28 cellular contexts compared by ENCODE assay signal in genomic region chr21:32991299-32991850, GRCh38. TPM values are rescaled to one million over a fixed set of nuclear protein-coding genes. Genes with fewer than 3 reads are reported as not detected.
"Had no signal": no experiment of that assay in that cellular context is flagged by ENCODE, and none has a peak within 500 bp of the region (broad histone marks: within the 10 kb centered on the region; RNA-seq: fewer than 3 reads in every experiment).

No MANE protein-coding gene starts in this region.

- H3K4me1 ChIP-seq: breast epithelium, gastrocnemius medialis, heart right ventricle, left ventricle myocardium inferior, prostate gland, right lobe of liver, upper lobe of left lung had no signal

- H3K4me3 ChIP-seq: breast epithelium, gastrocnemius medialis, heart right ventricle, left ventricle myocardium inferior, prostate gland, right lobe of liver, thoracic aorta, upper lobe of left lung had no signal

- H3K36me3 Mint-ChIP-seq: activated naive CD4-positive, alpha-beta T cell treated with anti-CD3 and anti-CD28 coated beads, Interleukin-2, amount 50 U/mL, for 24 hours; stimulated activated effector memory CD8-positive, alpha-beta T cell treated with anti-CD3 and anti-CD28 coated beads, Interleukin-12 subunit alpha, Interleukin-12 subunit beta, amount 100 ng/mL, for 72 hours had no signal

- H3K27ac ChIP-seq: breast epithelium, gastrocnemius medialis, heart right ventricle, left ventricle myocardium inferior, prostate gland, right lobe of liver, thoracic aorta, upper lobe of left lung, VCaP had no signal

- H3K9me3 Mint-ChIP-seq: activated naive CD4-positive, alpha-beta T cell treated with anti-CD3 and anti-CD28 coated beads, Interleukin-2, amount 50 U/mL, for 24 hours; stimulated activated effector memory CD8-positive, alpha-beta T cell treated with anti-CD3 and anti-CD28 coated beads, Interleukin-12 subunit alpha, Interleukin-12 subunit beta, amount 100 ng/mL, for 72 hours had no signal

- H3K9me3 ChIP-seq: gastrocnemius medialis, prostate gland, right lobe of liver, thoracic aorta had no signal

- H3K27ac Mint-ChIP-seq: activated naive CD4-positive, alpha-beta T cell treated with anti-CD3 and anti-CD28 coated beads, Interleukin-2, amount 50 U/mL, for 24 hours; nephron progenitor cell; stimulated activated effector memory CD8-positive, alpha-beta T cell treated with anti-CD3 and anti-CD28 coated beads, Interleukin-12 subunit alpha, Interleukin-12 subunit beta, amount 100 ng/mL, for 72 hours had no signal

- H3K36me3 ChIP-seq: breast epithelium, gastrocnemius medialis, heart right ventricle, left ventricle myocardium inferior, prostate gland, right lobe of liver, thoracic aorta, upper lobe of left lung had no signal

- H3K4me1 Mint-ChIP-seq: activated naive CD4-positive, alpha-beta T cell treated with anti-CD3 and anti-CD28 coated beads, Interleukin-2, amount 50 U/mL, for 24 hours; nephron progenitor cell; stimulated activated effector memory CD8-positive, alpha-beta T cell treated with anti-CD3 and anti-CD28 coated beads, Interleukin-12 subunit alpha, Interleukin-12 subunit beta, amount 100 ng/mL, for 72 hours had no signal

- FAIRE-seq: astrocyte, small intestine had no signal

- H3K27me3 ChIP-seq: right lobe of liver, upper lobe of left lung had no signal

- ATAC-seq: gastrocnemius medialis; heart right ventricle; right lobe of liver; stimulated activated effector memory CD8-positive, alpha-beta T cell treated with anti-CD3 and anti-CD28 coated beads, Interleukin-12 subunit alpha, Interleukin-12 subunit beta, amount 100 ng/mL, for 72 hours had no signal

- H3K4me3 Mint-ChIP-seq: activated naive CD4-positive, alpha-beta T cell treated with anti-CD3 and anti-CD28 coated beads, Interleukin-2, amount 50 U/mL, for 24 hours; nephron progenitor cell; stimulated activated effector memory CD8-positive, alpha-beta T cell treated with anti-CD3 and anti-CD28 coated beads, Interleukin-12 subunit alpha, Interleukin-12 subunit beta, amount 100 ng/mL, for 72 hours had no signal

- DNase-seq: activated CD4-positive, alpha-beta T cell treated with anti-CD3 and anti-CD28 coated beads for 1 hour; activated gamma-delta T cell; cerebellar nuclear complex; effector CD4-positive, alpha-beta T cell; gastrocnemius medialis; heart right ventricle; left ventricle myocardium inferior; nephron progenitor cell; right lobe of liver; small intestine; stimulated activated CD4-positive, alpha-beta T cell treated with anti-CD3 and anti-CD28 coated beads, Interleukin-15, amount 100 ng/mL, for 24 hours; stimulated activated CD4-positive, alpha-beta T cell treated with anti-CD3 and anti-CD28 coated beads, Interleukin-2, amount 100 ng/mL, for 48 hours; T1000; upper lobe of left lung had no signal

RNA-seq across cellular contexts. Expression of gene OLIG2, which starts 34.4 kb away (rescaled TPM):
- total RNA-seq: activated CD8-positive, alpha-beta memory T cell treated with anti-CD3 and anti-CD28 coated beads for 36 hours; breast epithelium; heart right ventricle; kidney epithelial cell; left ventricle myocardium inferior; myocyte; osteoblast; prostate gland; right lobe of liver; T-helper 1 cell treated with Interleukin-12 subunit alpha and Interleukin-12 subunit beta and Interleukin-4 antibody, amounts not matched to agents 30 ng/mL and 1 ng/mL, for 36 hours; thoracic aorta; upper lobe of left lung had no signal
- polyA plus RNA-seq: adipose tissue, esophagus, heart right ventricle, small intestine had no signal
